In the genomic region with DNA sequence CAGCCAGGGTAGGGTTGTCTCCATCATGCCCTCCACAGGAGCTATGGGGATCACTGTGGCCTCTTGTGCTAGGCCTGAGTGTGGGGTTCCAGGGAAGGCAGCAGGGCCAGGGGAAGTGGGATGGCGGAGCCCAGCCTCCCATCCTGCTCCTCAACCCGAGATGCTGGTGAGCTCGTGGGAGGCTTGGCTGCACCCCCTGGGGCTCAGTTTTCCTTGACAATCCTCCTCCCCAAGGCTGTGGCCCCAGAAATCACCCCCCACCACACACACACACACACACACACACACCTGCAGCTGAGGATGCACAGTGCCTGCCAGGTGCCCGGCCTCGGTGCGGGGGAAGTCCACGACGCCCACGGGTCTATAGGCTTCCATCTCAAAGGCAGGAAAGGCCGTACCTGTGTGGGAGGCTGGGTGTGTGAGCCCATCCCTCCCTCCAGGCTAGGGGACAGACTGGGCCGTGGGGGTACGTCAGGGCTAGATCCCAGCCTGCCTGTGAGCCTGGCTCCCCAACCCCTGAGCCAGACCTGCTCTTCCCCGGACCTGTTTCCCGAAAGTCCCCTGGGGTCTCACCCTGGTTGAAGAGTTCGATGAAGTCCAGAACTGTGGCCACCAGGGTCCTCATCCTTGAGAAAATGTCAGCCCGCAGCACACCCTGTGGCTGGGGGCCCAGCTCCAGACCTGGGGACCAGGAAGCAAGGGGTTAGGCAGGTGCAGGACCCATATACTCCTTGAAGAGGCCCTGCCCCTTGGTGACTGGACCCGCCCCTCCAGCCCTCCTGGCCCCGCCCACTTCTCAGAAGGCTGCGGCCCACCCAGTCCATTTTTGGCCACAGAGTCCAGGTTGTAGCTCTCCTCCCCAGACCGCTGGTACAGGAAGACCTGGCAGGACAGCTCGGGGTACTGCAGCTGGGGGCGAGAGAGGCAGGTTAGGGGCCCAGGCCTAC, we compare ENCODE assay signal across 2 cellular contexts.
TF ChIP-seq lines count a peak whose summit lies in the region.

No MANE protein-coding gene starts in this region.

TF ChIP-seq in GM23338, 12 proteins besides CTCF, POLR2A, EP300 and RAD21:
- no peak for TF ChIP-seq NANOG (IDR thresholded peaks at IDR 0.05; ENCODE audit: borderline replicate concordance)
- TF ChIP-seq, protein P1, sequence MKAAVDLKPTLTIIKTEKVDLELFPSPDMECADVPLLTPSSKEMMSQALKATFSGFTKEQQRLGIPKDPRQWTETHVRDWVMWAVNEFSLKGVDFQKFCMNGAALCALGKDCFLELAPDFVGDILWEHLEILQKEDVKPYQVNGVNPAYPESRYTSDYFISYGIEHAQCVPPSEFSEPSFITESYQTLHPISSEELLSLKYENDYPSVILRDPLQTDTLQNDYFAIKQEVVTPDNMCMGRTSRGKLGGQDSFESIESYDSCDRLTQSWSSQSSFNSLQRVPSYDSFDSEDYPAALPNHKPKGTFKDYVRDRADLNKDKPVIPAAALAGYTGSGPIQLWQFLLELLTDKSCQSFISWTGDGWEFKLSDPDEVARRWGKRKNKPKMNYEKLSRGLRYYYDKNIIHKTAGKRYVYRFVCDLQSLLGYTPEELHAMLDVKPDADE (IDR thresholded peaks at IDR 0.05): no peak
- TF ChIP-seq POLR2AphosphoS5 (IDR thresholded peaks at IDR 0.05; ENCODE audit: low read depth): no peak
- TF ChIP-seq STAT1 (IDR thresholded peaks at IDR 0.05; ENCODE audit: unreplicated experiment): no peak
- TF ChIP-seq ZNF331 (CRISPR knock-in tag; IDR thresholded peaks at IDR 0.05; ENCODE audit: low read depth): no peak
- no peak for TF ChIP-seq CREB1 (CRISPR knock-in tag; IDR thresholded peaks at IDR 0.05; ENCODE audit: low read depth)
- no peak for TF ChIP-seq ZNF114 (CRISPR knock-in tag; IDR thresholded peaks at IDR 0.05)

TF ChIP-seq in K562, 482 proteins besides CTCF, POLR2A, EP300 and RAD21:
- TF ChIP-seq PPARD (CRISPR knock-in tag; IDR thresholded peaks at IDR 0.05) (no peak), ATF1 (CRISPR knock-in tag; IDR thresholded peaks at IDR 0.05) (no peak), ATF1 (tag; IDR thresholded peaks at IDR 0.05) (no peak), ZNF133 (CRISPR knock-in tag; IDR thresholded peaks at IDR 0.05) (no peak), JUNB (CRISPR knock-in tag; conservative IDR thresholded peaks at IDR 0.05) (no peak), SAFB2 (IDR thresholded peaks at IDR 0.05; ENCODE audit: borderline replicate concordance, low read depth, low read length, severe bottlenecking) (no peak), ZNF232 (CRISPR knock-in tag; IDR thresholded peaks at IDR 0.05) (no peak), ZNF3 (CRISPR knock-in tag; IDR thresholded peaks at IDR 0.05) (no peak), ADNP (tag; IDR thresholded peaks at IDR 0.05) (no peak), SRSF7 (optimal IDR thresholded peaks at IDR 0.05; ENCODE audit: low read depth, low read length) (no peak)
- TF ChIP-seq, protein P2, sequence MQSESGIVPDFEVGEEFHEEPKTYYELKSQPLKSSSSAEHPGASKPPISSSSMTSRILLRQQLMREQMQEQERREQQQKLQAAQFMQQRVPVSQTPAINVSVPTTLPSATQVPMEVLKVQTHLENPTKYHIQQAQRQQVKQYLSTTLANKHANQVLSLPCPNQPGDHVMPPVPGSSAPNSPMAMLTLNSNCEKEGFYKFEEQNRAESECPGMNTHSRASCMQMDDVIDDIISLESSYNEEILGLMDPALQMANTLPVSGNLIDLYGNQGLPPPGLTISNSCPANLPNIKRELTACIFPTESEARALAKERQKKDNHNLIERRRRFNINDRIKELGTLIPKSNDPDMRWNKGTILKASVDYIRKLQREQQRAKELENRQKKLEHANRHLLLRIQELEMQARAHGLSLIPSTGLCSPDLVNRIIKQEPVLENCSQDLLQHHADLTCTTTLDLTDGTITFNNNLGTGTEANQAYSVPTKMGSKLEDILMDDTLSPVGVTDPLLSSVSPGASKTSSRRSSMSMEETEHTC (IDR thresholded peaks at IDR 0.05): no peak
- TF ChIP-seq, protein P3, sequence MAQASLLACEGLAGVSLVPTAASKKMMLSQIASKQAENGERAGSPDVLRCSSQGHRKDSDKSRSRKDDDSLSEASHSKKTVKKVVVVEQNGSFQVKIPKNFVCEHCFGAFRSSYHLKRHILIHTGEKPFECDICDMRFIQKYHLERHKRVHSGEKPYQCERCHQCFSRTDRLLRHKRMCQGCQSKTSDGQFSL (CRISPR knock-in tag; IDR thresholded peaks at IDR 0.05): no peak
- TF ChIP-seq, protein P3 (tag; IDR thresholded peaks at IDR 0.05): no peak
